ENCODE assay signal across 27 cellular contexts in the genomic region with DNA sequence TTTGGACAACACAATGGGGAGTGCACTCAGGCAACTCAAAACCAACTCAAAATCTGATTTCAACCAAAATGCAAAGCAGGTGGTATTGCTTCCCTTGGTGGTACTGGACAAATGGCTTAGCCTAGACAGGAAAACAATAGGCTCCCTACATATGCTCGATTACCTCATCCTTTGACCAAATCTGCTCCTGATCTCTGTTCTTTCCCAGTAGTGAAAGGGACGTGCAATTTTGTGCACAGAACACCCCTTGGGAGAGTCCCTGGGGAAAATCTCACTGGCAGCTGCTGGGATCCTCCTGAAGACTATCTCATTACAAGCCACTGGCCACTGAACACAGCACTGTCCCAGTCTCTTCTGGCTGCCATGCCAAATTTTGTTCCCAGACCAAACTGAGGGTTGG.
"Had no signal": no experiment of that assay in that cellular context is flagged by ENCODE, and none has a peak within 500 bp of the region (broad histone marks: within the 10 kb centered on the region; RNA-seq: fewer than 3 reads in every experiment).

No MANE protein-coding gene starts in this region.

- H3K36me3 ChIP-seq: gastrocnemius medialis, lower lobe of right lung, ovary, sigmoid colon, stomach, thyroid gland had no signal

- H3K4me1 Mint-ChIP-seq: endodermal cell; memory B cell; naive B cell; stimulated activated effector memory CD8-positive, alpha-beta T cell treated with anti-CD3 and anti-CD28 coated beads, Interleukin-12 subunit alpha, Interleukin-12 subunit beta, amount 100 ng/mL, for 72 hours had no signal

- DNase-seq: dorsolateral prefrontal cortex; effector CD4-positive, alpha-beta T cell; endodermal cell; foreskin fibroblast; gastrocnemius medialis; head of caudate nucleus; left ventricle myocardium superior; lower lobe of right lung; mucosa of descending colon; naive B cell; nucleus accumbens; ovary; posterior cingulate gyrus; psoas muscle; right cardiac atrium; sigmoid colon; stimulated activated CD4-positive, alpha-beta T cell treated with anti-CD3 and anti-CD28 coated beads, Interleukin-2, amount 100 ng/mL, for 24 hours; stimulated activated CD4-positive, alpha-beta T cell treated with anti-CD3 and anti-CD28 coated beads, Interleukin-4, amount 100 ng/mL, for 24 hours; stimulated activated naive CD4-positive, alpha-beta T cell treated with Interleukin-2 at 50 U/mL for 16 hours; stomach; thyroid gland had no signal

- H3K27ac ChIP-seq: dorsolateral prefrontal cortex, epithelial cell of prostate, gastrocnemius medialis, lower lobe of right lung, ovary, psoas muscle, sigmoid colon, stomach, thyroid gland had no signal

- H3K4me3 Mint-ChIP-seq: endodermal cell; memory B cell; mesothelial cell of epicardium; naive B cell; natural killer cell treated with Interleukin-12 subunit alpha and Interleukin-12 subunit beta and Interleukin-15 and Interleukin-18, amount 100 ng/mL, for 72 hours; stimulated activated effector memory CD8-positive, alpha-beta T cell treated with anti-CD3 and anti-CD28 coated beads, Interleukin-12 subunit alpha, Interleukin-12 subunit beta, amount 100 ng/mL, for 72 hours; type B pancreatic cell had no signal

- H3K27me3 Mint-ChIP-seq: memory B cell; naive B cell; natural killer cell treated with Interleukin-12 subunit alpha and Interleukin-12 subunit beta and Interleukin-15 and Interleukin-18, amount 100 ng/mL, for 72 hours; type B pancreatic cell had no signal

- H3K36me3 Mint-ChIP-seq: memory B cell; mesothelial cell of epicardium; naive B cell; natural killer cell treated with Interleukin-12 subunit alpha and Interleukin-12 subunit beta and Interleukin-15 and Interleukin-18, amount 100 ng/mL, for 72 hours; stimulated activated effector memory CD8-positive, alpha-beta T cell treated with anti-CD3 and anti-CD28 coated beads, Interleukin-12 subunit alpha, Interleukin-12 subunit beta, amount 100 ng/mL, for 72 hours; type B pancreatic cell had no signal

- H3K9me3 Mint-ChIP-seq: type B pancreatic cell had no signal

- H3K4me1 ChIP-seq: gastrocnemius medialis, lower lobe of right lung, psoas muscle, sigmoid colon, stomach, thyroid gland had no signal

- H3K9me3 ChIP-seq: gastrocnemius medialis, lower lobe of right lung, ovary, psoas muscle, sigmoid colon, stomach, thyroid gland had no signal

- H3K4me3 ChIP-seq: dorsolateral prefrontal cortex, gastrocnemius medialis, lower lobe of right lung, mucosa of descending colon, ovary, psoas muscle, sigmoid colon, stomach, thyroid gland had no signal

- H3K27ac Mint-ChIP-seq: endodermal cell; memory B cell; mesothelial cell of epicardium; naive B cell; natural killer cell treated with Interleukin-12 subunit alpha and Interleukin-12 subunit beta and Interleukin-15 and Interleukin-18, amount 100 ng/mL, for 72 hours; stimulated activated effector memory CD8-positive, alpha-beta T cell treated with anti-CD3 and anti-CD28 coated beads, Interleukin-12 subunit alpha, Interleukin-12 subunit beta, amount 100 ng/mL, for 72 hours; type B pancreatic cell had no signal

- H3K27me3 ChIP-seq: dorsolateral prefrontal cortex, gastrocnemius medialis, ovary, sigmoid colon, stomach, thyroid gland had no signal
